15 cellular contexts compared by ENCODE assay signal in the genomic region with DNA sequence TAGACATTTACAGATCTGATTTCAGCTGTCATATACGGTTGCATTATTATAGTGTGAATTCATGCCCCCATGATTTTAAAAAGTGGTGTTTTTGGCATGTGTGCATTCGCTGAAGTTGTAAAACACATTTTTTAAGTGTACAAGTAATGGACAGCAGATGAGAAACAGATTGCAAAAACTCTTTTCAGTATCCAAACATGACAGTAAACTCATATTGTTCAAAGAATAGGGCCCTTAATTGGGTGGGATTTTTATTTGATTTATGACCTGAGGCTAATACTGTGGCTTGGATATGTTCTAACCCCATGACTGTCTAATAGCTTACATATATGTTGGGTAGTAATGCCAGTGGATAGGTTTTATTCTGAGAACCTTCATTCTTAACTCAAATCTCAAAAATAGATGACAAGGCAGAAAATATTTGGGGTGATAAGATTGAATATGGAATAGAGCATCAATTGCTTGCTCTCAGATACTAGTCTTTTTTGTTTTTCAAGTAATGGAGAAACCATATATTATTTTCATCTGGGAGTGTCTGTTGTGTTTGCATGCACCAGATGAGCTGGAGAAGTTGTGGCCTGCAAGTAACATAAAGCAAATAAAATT.
"Had no signal": no experiment of that assay in that cellular context is flagged by ENCODE, and none has a peak within 500 bp of the region (broad histone marks: within the 10 kb centered on the region; RNA-seq: fewer than 3 reads in every experiment).

No MANE protein-coding gene starts in this region.

- DNase-seq: activated CD4-positive, alpha-beta memory T cell treated with anti-CD3 and anti-CD28 coated beads, Interleukin-2, amount 10 ng/mL, durations not matched to agents 7 days and 5 days; activated gamma-delta T cell; activated T-cell treated with anti-CD3 and anti-CD28 coated beads, Interleukin-2, amount 50 U/mL, for 48 hours; gastrocnemius medialis; heart right ventricle; naive thymus-derived CD4-positive, alpha-beta T cell; psoas muscle; sigmoid colon; stimulated activated CD4-positive, alpha-beta T cell treated with anti-CD3 and anti-CD28 coated beads, Interleukin-2, amount 100 ng/mL, for 48 hours; T1000; testis; upper lobe of right lung had no signal

- H3K9me3 ChIP-seq: ascending aorta, gastrocnemius medialis, heart right ventricle, neutrophil, psoas muscle, sigmoid colon, testis, upper lobe of right lung had no signal

- H3K27ac ChIP-seq: cardiac muscle cell, gastrocnemius medialis, heart right ventricle, neutrophil, psoas muscle, testis had no signal

- H3K4me3 ChIP-seq: ascending aorta, cardiac muscle cell, gastrocnemius medialis, heart right ventricle, psoas muscle, sigmoid colon, testis, upper lobe of right lung had no signal

- ATAC-seq: gastrocnemius medialis; heart right ventricle; naive thymus-derived CD4-positive, alpha-beta T cell; psoas muscle had no signal

- H3K27me3 ChIP-seq: ascending aorta, cardiac muscle cell, gastrocnemius medialis, heart right ventricle, neutrophil, sigmoid colon, testis, upper lobe of right lung had no signal

- H3K36me3 ChIP-seq: ascending aorta, cardiac muscle cell, gastrocnemius medialis, heart right ventricle, neutrophil, sigmoid colon, upper lobe of right lung had no signal
